In genomic region chr11:101912823-101913284, GRCh38 we compare ENCODE assay signal across 1 cellular context.
TF ChIP-seq lines count a peak whose summit lies in the region.

No MANE protein-coding gene starts in this region.

TF ChIP-seq in IMR-90, 13 proteins besides CTCF, POLR2A, EP300 and RAD21:
- no peak for TF ChIP-seq SMC3 (IDR thresholded peaks at IDR 0.05; ENCODE audit: low read depth, low read length)
- peak; percentile 52; the same call in 1 of the 2 replicates for TF ChIP-seq BHLHE40 (IDR thresholded peaks at IDR 0.05; ENCODE audit: low read depth, low read length)
